ENCODE assay signal across 10 cellular contexts in the genomic region with DNA sequence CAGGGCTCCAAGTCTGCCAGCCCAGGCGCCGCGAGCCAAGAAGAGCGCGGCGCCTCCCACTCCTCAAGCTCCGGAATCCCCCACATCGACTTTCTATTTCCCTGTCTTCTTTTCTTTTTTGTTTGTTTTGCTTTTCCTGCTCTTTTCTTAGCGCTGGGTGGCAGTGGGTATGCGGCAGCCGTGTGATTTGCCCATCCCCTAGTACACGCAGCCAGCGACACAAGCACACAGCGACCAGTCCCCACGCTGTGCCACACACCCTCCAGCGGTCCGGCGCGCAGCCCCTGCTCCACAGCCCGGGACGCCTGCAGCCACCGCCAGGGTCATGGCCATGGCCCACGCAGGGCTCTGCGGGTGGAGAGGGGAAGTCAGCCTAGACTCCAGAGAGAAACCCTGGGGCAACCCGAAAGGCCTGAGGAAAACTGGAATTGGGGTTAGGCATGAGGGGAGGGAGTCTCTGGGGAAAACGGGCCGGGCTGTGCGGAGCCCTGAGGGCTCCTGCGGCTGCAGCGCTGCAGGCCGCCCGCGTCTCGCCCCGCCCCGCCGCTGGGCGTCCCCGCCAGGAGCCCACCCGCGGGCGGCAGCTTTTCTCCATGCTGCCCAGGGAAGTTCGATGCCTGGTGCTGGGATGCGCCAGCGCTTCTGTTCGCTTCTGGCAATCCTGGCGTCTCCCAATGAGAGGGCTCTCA. TPM values are rescaled to one million over a fixed set of nuclear protein-coding genes. Genes with fewer than 3 reads are reported as not detected.
DNase-seq lines count a peak whose midpoint lies in the region; TF ChIP-seq lines count a peak whose summit lies in the region.
"Had no signal": no experiment of that assay in that cellular context is flagged by ENCODE, and none has a peak within 500 bp of the region (broad histone marks: within the 10 kb centered on the region; RNA-seq: fewer than 3 reads in every experiment).

No MANE protein-coding gene starts in this region.

- CTCF ChIA-PET in HEK293T (lab: Yijun Ruan, JAX) = interaction anchor here (0.7 kb wide), 1 partner anchor 756 kb away, joined by 3 read pairs; no protein-coding TSS in a partner anchor

- TF ChIP-seq CTCF in BE2C (IDR thresholded peaks at IDR 0.05; ENCODE audit: low read depth, low read length) (0 out of 2 replicates have a peak, but pooled peaks have one; percentile 4), WI38 (IDR thresholded peaks at IDR 0.05; ENCODE audit: low read depth, low read length) (no peak), left ventricle myocardium inferior (IDR thresholded peaks at IDR 0.05; ENCODE audit: borderline replicate concordance) (peak; percentile 22), parathyroid adenoma (IDR thresholded peaks at IDR 0.05) (no peak), GM10266 (IDR thresholded peaks at IDR 0.05; ENCODE audit: control insufficient read depth, insufficient read depth, low read depth, missing control alignments) (no peak)

- H3K4me1 ChIP-seq in BE2C (peaks cover 7% of the 10 kb centered on the region; the same call in 1 of the 2 replicates), left ventricle myocardium inferior (peaks cover 61% of the 10 kb centered on the region), parathyroid adenoma (no peaks in the 10 kb centered on the region)

- H3K9me3 ChIP-seq in BE2C (no peaks in the 10 kb centered on the region), left ventricle myocardium inferior (replicated peaks) (no peaks in the 10 kb centered on the region), parathyroid adenoma (ENCODE audit: control insufficient read depth, low read length) (no peaks in the 10 kb centered on the region)

- intact Hi-C loops in left ventricle myocardium inferior (cut with micrococcal nuclease) = no loop called here

- peak overlapping the region; percentile 33 for H2AFZ ChIP-seq in parathyroid adenoma

- no peak overlapping the region for H3K9ac ChIP-seq in parathyroid adenoma

- H3K27me3 ChIP-seq in BE2C (peaks cover 31% of the 10 kb centered on the region), left ventricle myocardium inferior (ENCODE audit: low read depth) (peaks cover 36% of the 10 kb centered on the region), parathyroid adenoma (ENCODE audit: control insufficient read depth, insufficient read depth, low read length) (peaks cover 6% of the 10 kb centered on the region)

- no peaks in the 10 kb centered on the region for H3K36me3 ChIP-seq in BE2C
- no peaks in the 10 kb centered on the region for H3K36me3 ChIP-seq in left ventricle myocardium inferior
- no peaks in the 10 kb centered on the region for H3K36me3 ChIP-seq in parathyroid adenoma (ENCODE audit: control insufficient read depth, insufficient read depth, low read length)

- POLR2A ChIA-PET in HEK293T (lab: Yijun Ruan, JAX) = no interaction called here

- DNase-seq in BE2C (peak; percentile 44), left ventricle myocardium inferior (peak; percentile 23), NCI-H2081 (lab: John Stamatoyannopoulos, UW) (no peak), HEK293T (ENCODE audit: extremely low spot score) (no peak), GDM1 (lab: John Stamatoyannopoulos, UW) (no peak), GM10266 (ENCODE audit: extremely low spot score) (no peak)
- DNase-seq: NCI-H345 had no signal

- no peaks in the 10 kb centered on the region for H3K79me2 ChIP-seq in parathyroid adenoma

- peak overlapping the region; percentile 65 for H3K4me2 ChIP-seq in parathyroid adenoma (ENCODE audit: low read length)

- H3K27ac ChIP-seq in left ventricle myocardium inferior (replicated peaks) (peak overlapping the region; percentile 83), parathyroid adenoma (no peak overlapping the region)
- H3K27ac ChIP-seq: VCaP had no signal

- peak overlapping the region; percentile 74 for H3K4me3 ChIP-seq in BE2C (ENCODE audit: low read depth, low read length)
- H3K4me3 ChIP-seq in WI38 (ENCODE audit: low read depth, low read length) = peak overlapping the region; percentile 97
- H3K4me3 ChIP-seq in left ventricle myocardium inferior = peak overlapping the region; percentile 74
- H3K4me3 ChIP-seq in parathyroid adenoma (ENCODE audit: low read depth, low read length) = peak overlapping the region; percentile 11

TF ChIP-seq in HEK293T, 16 proteins besides CTCF, POLR2A, EP300 and RAD21:
- TF ChIP-seq ZNF384 (IDR thresholded peaks at IDR 0.05) (no peak), LEF1 (IDR thresholded peaks at IDR 0.05; ENCODE audit: borderline replicate concordance) (no peak), FOXA1 (IDR thresholded peaks at IDR 0.05) (no peak), ELF4 (IDR thresholded peaks at IDR 0.05) (no peak), BHLHE40 (IDR thresholded peaks at IDR 0.05; ENCODE audit: borderline replicate concordance) (no peak), FOXK2 (IDR thresholded peaks at IDR 0.05) (no peak), CTBP1 (IDR thresholded peaks at IDR 0.05; ENCODE audit: borderline replicate concordance) (no peak), L3MBTL2 (conservative IDR thresholded peaks at IDR 0.05) (no peak), NFRKB (IDR thresholded peaks at IDR 0.05) (no peak), HDGF (IDR thresholded peaks at IDR 0.05; ENCODE audit: borderline replicate concordance) (no peak)
- TF ChIP-seq, protein P1, sequence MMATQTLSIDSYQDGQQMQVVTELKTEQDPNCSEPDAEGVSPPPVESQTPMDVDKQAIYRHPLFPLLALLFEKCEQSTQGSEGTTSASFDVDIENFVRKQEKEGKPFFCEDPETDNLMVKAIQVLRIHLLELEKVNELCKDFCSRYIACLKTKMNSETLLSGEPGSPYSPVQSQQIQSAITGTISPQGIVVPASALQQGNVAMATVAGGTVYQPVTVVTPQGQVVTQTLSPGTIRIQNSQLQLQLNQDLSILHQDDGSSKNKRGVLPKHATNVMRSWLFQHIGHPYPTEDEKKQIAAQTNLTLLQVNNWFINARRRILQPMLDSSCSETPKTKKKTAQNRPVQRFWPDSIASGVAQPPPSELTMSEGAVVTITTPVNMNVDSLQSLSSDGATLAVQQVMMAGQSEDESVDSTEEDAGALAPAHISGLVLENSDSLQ (IDR thresholded peaks at IDR 0.05) = no peak

RNA-seq across cellular contexts. Expression of gene CHRM2, which starts 2.5 kb away (rescaled TPM):
- 0.26 TPM for polyA plus RNA-seq in BE2C (2012; ENCODE audit: insufficient read depth, insufficient read length, low read depth)
- 76.2 TPM for total RNA-seq in left ventricle myocardium inferior

Comparison
In these comparisons a context has a peak if more than half of its experiments do, and no peak if none do; other contexts are left out.
1. DNase-seq: peak in BE2C (single experiment) and left ventricle myocardium inferior (single experiment); none in NCI-H2081 (0 of 2), HEK293T (single experiment), GDM1 (single experiment) and GM10266 (single experiment).
2. H3K4me3 ChIP-seq: peak in every context shown above with its lines; median percentile 97 in WI38; 74 in BE2C; 74 in left ventricle myocardium inferior; 11 in parathyroid adenoma.
3. CTCF ChIP-seq: peak in BE2C (single experiment) and left ventricle myocardium inferior (single experiment); none in WI38 (single experiment), parathyroid adenoma (single experiment) and GM10266 (single experiment).